Comparison of ENCODE assay signal across 17 cellular contexts in the genomic region with DNA sequence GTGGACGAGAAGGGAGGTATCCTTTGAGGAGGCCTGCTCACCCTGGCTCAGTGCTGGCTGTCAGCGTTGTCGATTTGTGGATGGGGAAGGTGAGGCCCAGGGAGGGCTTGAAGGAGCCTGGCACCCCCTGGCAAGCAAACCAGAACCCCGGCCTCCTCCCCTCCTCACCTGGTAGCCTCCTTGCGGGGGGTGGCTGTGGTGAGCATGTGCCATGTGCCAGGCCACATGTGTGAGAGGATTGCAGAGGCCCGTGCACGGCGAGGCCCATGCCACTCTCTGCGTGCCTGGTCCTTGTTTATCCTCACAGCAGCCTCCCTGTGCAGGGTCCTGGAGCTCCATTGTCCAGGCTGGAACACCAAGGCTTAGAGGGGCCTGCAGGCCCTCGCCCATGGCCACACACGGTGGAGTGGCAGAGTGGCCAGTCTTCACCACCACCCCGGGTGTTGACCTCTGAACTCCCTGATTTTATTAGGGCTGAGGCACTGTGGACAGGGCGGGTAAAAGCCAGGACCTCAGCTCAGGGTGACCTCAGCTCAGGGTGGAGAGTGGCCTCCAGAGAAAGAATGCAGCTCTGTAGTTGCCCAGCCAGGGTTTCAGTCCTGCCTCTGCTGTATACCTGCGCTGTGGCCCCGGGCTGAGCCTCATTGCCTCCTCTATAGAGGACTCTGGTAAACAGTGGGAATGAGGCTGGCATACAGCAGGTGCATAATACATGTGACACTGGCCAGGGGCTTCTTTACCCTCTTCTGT. TPM values are rescaled to one million over a fixed set of nuclear protein-coding genes. Genes with fewer than 3 reads are reported as not detected.
"Had no signal": no experiment of that assay in that cellular context is flagged by ENCODE, and none has a peak within 500 bp of the region (broad histone marks: within the 10 kb centered on the region; RNA-seq: fewer than 3 reads in every experiment).

No MANE protein-coding gene starts in this region.

- DNase-seq: activated CD4-positive, alpha-beta T cell treated with anti-CD3 and anti-CD28 coated beads, Interleukin-2, amount 10 ng/mL, durations not matched to agents 24 days and 14 days; activated CD4-positive, CD25-positive, alpha-beta regulatory T cell; activated CD8-positive, alpha-beta memory T cell treated with anti-CD3 and anti-CD28 coated beads, Interleukin-2, amount 50 U/mL, for 48 hours; activated CD8-positive, alpha-beta T cell treated with anti-CD3 and anti-CD28 coated beads, Interleukin-2, amount 10 ng/mL, durations not matched to agents 7 days and 5 days; activated naive CD8-positive, alpha-beta T cell treated with anti-CD3 and anti-CD28 coated beads for 36 hours; amygdala; effector CD8-positive, alpha-beta T cell; foreskin fibroblast; glutamatergic neuron; substantia nigra had no signal

- H3K27ac Mint-ChIP-seq: activated CD4-positive, alpha-beta T cell treated with anti-CD3 and anti-CD28 coated beads, Interleukin-2, amount 10 ng/mL, durations not matched to agents 24 days and 14 days; activated CD8-positive, alpha-beta T cell treated with anti-CD3 and anti-CD28 coated beads, Interleukin-2, amount 10 ng/mL, durations not matched to agents 7 days and 5 days; activated naive CD8-positive, alpha-beta T cell treated with anti-CD3 and anti-CD28 coated beads for 36 hours; activated T-helper 1 cell treated with anti-CD3 and anti-CD28 coated beads, Interleukin-12 subunit alpha, Interleukin-12 subunit beta, Interleukin-2, Interleukin-4 antibody, amounts not matched to agents 30 ng/mL and 10 ng/mL and 1 ng/mL, durations not matched to agents 14 hours and 24 hours and 36 hours; brain; memory B cell; stimulated activated effector memory CD8-positive, alpha-beta T cell treated with anti-CD3 and anti-CD28 coated beads, Interleukin-12 subunit alpha, Interleukin-12 subunit beta, amount 100 ng/mL, for 72 hours; T-helper 2 cell treated with Interferon-gamma antibody and Interleukin-4, amounts not matched to agents 5 μg/mL and 100 μg/mL, for 36 hours had no signal

- ATAC-seq: activated CD8-positive, alpha-beta T cell treated with anti-CD3 and anti-CD28 coated beads, Interleukin-2, amount 10 ng/mL, durations not matched to agents 7 days and 5 days; left lobe of liver had no signal

- H3K27me3 ChIP-seq: tibial nerve had no signal

- H3K9me3 Mint-ChIP-seq: activated CD4-positive, alpha-beta T cell treated with anti-CD3 and anti-CD28 coated beads, Interleukin-2, amount 10 ng/mL, durations not matched to agents 24 days and 14 days; activated naive CD8-positive, alpha-beta T cell treated with anti-CD3 and anti-CD28 coated beads for 36 hours; activated T-helper 1 cell treated with anti-CD3 and anti-CD28 coated beads, Interleukin-12 subunit alpha, Interleukin-12 subunit beta, Interleukin-2, Interleukin-4 antibody, amounts not matched to agents 30 ng/mL and 10 ng/mL and 1 ng/mL, durations not matched to agents 14 hours and 24 hours and 36 hours; memory B cell; stimulated activated effector memory CD8-positive, alpha-beta T cell treated with anti-CD3 and anti-CD28 coated beads, Interleukin-12 subunit alpha, Interleukin-12 subunit beta, amount 100 ng/mL, for 72 hours; T-helper 2 cell treated with Interferon-gamma antibody and Interleukin-4, amounts not matched to agents 5 μg/mL and 100 μg/mL, for 36 hours had no signal

- H3K4me3 ChIP-seq: tibial nerve had no signal

- H3K9me3 ChIP-seq: tibial nerve had no signal

- H3K36me3 Mint-ChIP-seq: activated naive CD8-positive, alpha-beta T cell treated with anti-CD3 and anti-CD28 coated beads for 36 hours; memory B cell; stimulated activated effector memory CD8-positive, alpha-beta T cell treated with anti-CD3 and anti-CD28 coated beads, Interleukin-12 subunit alpha, Interleukin-12 subunit beta, amount 100 ng/mL, for 72 hours had no signal

- H3K27me3 Mint-ChIP-seq: activated CD4-positive, alpha-beta T cell treated with anti-CD3 and anti-CD28 coated beads, Interleukin-2, amount 10 ng/mL, durations not matched to agents 24 days and 14 days; activated naive CD8-positive, alpha-beta T cell treated with anti-CD3 and anti-CD28 coated beads for 36 hours; brain had no signal

- H3K4me1 Mint-ChIP-seq: activated CD4-positive, alpha-beta T cell treated with anti-CD3 and anti-CD28 coated beads, Interleukin-2, amount 10 ng/mL, durations not matched to agents 24 days and 14 days; activated naive CD8-positive, alpha-beta T cell treated with anti-CD3 and anti-CD28 coated beads for 36 hours had no signal

- H3K4me3 Mint-ChIP-seq: activated CD4-positive, alpha-beta T cell treated with anti-CD3 and anti-CD28 coated beads, Interleukin-2, amount 10 ng/mL, durations not matched to agents 24 days and 14 days; activated CD8-positive, alpha-beta T cell treated with anti-CD3 and anti-CD28 coated beads, Interleukin-2, amount 10 ng/mL, durations not matched to agents 7 days and 5 days; activated naive CD8-positive, alpha-beta T cell treated with anti-CD3 and anti-CD28 coated beads for 36 hours; activated T-helper 1 cell treated with anti-CD3 and anti-CD28 coated beads, Interleukin-12 subunit alpha, Interleukin-12 subunit beta, Interleukin-2, Interleukin-4 antibody, amounts not matched to agents 30 ng/mL and 10 ng/mL and 1 ng/mL, durations not matched to agents 14 hours and 24 hours and 36 hours; brain; memory B cell; stimulated activated effector memory CD8-positive, alpha-beta T cell treated with anti-CD3 and anti-CD28 coated beads, Interleukin-12 subunit alpha, Interleukin-12 subunit beta, amount 100 ng/mL, for 72 hours; T-helper 2 cell treated with Interferon-gamma antibody and Interleukin-4, amounts not matched to agents 5 μg/mL and 100 μg/mL, for 36 hours had no signal

RNA-seq across cellular contexts. Expression of gene FBLN2, which starts 39.7 kb away (rescaled TPM):
- total RNA-seq: activated CD4-positive, alpha-beta T cell treated with anti-CD3 and anti-CD28 coated beads, Interleukin-2, amount 10 ng/mL, durations not matched to agents 24 days and 14 days; activated T-helper 1 cell treated with anti-CD3 and anti-CD28 coated beads, Interleukin-12 subunit alpha, Interleukin-12 subunit beta, Interleukin-2, Interleukin-4 antibody, amounts not matched to agents 30 ng/mL and 10 ng/mL and 1 ng/mL, durations not matched to agents 14 hours and 24 hours and 36 hours had no signal
